ENCODE assay signal across 10 cellular contexts in genomic region chr7:55254242-55254595, GRCh38.
DNase-seq lines count a peak whose midpoint lies in the region; ATAC-seq and TF ChIP-seq lines count a peak whose summit lies in the region.
"Had no signal": no experiment of that assay in that cellular context is flagged by ENCODE, and none has a peak within 500 bp of the region (broad histone marks: within the 10 kb centered on the region; RNA-seq: fewer than 3 reads in every experiment).

No MANE protein-coding gene starts in this region.

- H3K4me3 ChIP-seq in astrocyte of the spinal cord (ENCODE audit: low read depth, low read length), result peak overlapping the region; percentile 49
- peak overlapping the region; percentile 68 to 71 (median 68) for H3K4me3 ChIP-seq in right lobe of liver

- no peak overlapping the region for H3K27ac ChIP-seq in right lobe of liver

- TF ChIP-seq POLR2A in right lobe of liver (IDR thresholded peaks at IDR 0.05), result no peak

- no peaks in the 10 kb centered on the region for H3K36me3 ChIP-seq in right lobe of liver
- H3K36me3 ChIP-seq: HAP-1 had no signal

- H3K36me3 Mint-ChIP-seq in activated naive CD4-positive, alpha-beta T cell treated with anti-CD3 and anti-CD28 coated beads, Interleukin-2, amount 50 U/mL, for 24 hours, result no peaks in the 10 kb centered on the region
- no peaks in the 10 kb centered on the region for H3K36me3 Mint-ChIP-seq in type B pancreatic cell

- peaks cover 0 to 10% (median 3%) of the 10 kb centered on the region in 4 donors for H3K4me1 ChIP-seq in right lobe of liver

- intact Hi-C loops in right lobe of liver (cut with DNase I), result loop anchor here (5.0 kb wide), 2 partner anchors 467 to 477 kb away; no protein-coding TSS in a partner anchor

- peaks cover 36% of the 10 kb centered on the region for H3K27me3 Mint-ChIP-seq in activated naive CD4-positive, alpha-beta T cell treated with anti-CD3 and anti-CD28 coated beads, Interleukin-2, amount 50 U/mL, for 24 hours
- peaks cover 53% of the 10 kb centered on the region for H3K27me3 Mint-ChIP-seq in type B pancreatic cell

- H3K9me3 Mint-ChIP-seq in activated naive CD4-positive, alpha-beta T cell treated with anti-CD3 and anti-CD28 coated beads, Interleukin-2, amount 50 U/mL, for 24 hours, result no peaks in the 10 kb centered on the region
- peaks cover 5% of the 10 kb centered on the region for H3K9me3 Mint-ChIP-seq in type B pancreatic cell

- H3K4me1 Mint-ChIP-seq in activated naive CD4-positive, alpha-beta T cell treated with anti-CD3 and anti-CD28 coated beads, Interleukin-2, amount 50 U/mL, for 24 hours, result peaks cover 14% of the 10 kb centered on the region
- H3K4me1 Mint-ChIP-seq in type B pancreatic cell (ENCODE audit: unreplicated experiment), result peaks cover 4% of the 10 kb centered on the region

- no peak overlapping the region for H3K27ac Mint-ChIP-seq in activated naive CD4-positive, alpha-beta T cell treated with anti-CD3 and anti-CD28 coated beads, Interleukin-2, amount 50 U/mL, for 24 hours
- H3K27ac Mint-ChIP-seq in type B pancreatic cell, result peak overlapping the region; percentile 31

- H3K27me3 ChIP-seq in right lobe of liver, result no peaks in the 10 kb centered on the region

- H3K9me3 ChIP-seq in right lobe of liver, result no peaks in the 10 kb centered on the region
- H3K9me3 ChIP-seq: HAP-1 had no signal

- in situ Hi-C loops in astrocyte of the spinal cord (cut with HindIII; ENCODE audit: low sequenced_read_pairs), result no loop called here

- peak overlapping the region; percentile 42 for H3K4me3 Mint-ChIP-seq in activated naive CD4-positive, alpha-beta T cell treated with anti-CD3 and anti-CD28 coated beads, Interleukin-2, amount 50 U/mL, for 24 hours
- peak overlapping the region; percentile 83 for H3K4me3 Mint-ChIP-seq in type B pancreatic cell

- ATAC-seq in right lobe of liver (peak in 3 of 4 donors; percentile 3 to 15 (median 12)), GM18498 (IDR thresholded peaks at IDR 0.05; ENCODE audit: unreplicated experiment) (no peak)

- no peak for DNase-seq in activated naive CD4-positive, alpha-beta T cell treated with anti-CD3 and anti-CD28 coated beads, Interleukin-2, amount 50 U/mL, for 16 hours
- DNase-seq in astrocyte of the spinal cord (ENCODE audit: low read depth, low spot score) (no peak), right lobe of liver (peak in 2 of 3 donors; percentile 32 to 42), type B pancreatic cell (ENCODE audit: extremely low spot score, unreplicated experiment) (peak; percentile 42), OCI-M2 (lab: John Stamatoyannopoulos, UW; ENCODE audit: unreplicated experiment) (no peak), NCI-H2081 (lab: John Stamatoyannopoulos, UW) (no peak)
- DNase-seq: DND-41 had no signal

- TF ChIP-seq CTCF in astrocyte of the spinal cord (IDR thresholded peaks at IDR 0.05; ENCODE audit: low read depth, low read length), result no peak
- no peak for TF ChIP-seq CTCF in right lobe of liver (IDR thresholded peaks at IDR 0.05)
- no peak for TF ChIP-seq CTCF in type B pancreatic cell (conservative IDR thresholded peaks at IDR 0.05)

- WGBS in right lobe of liver (ENCODE audit: insufficient coverage, low coverage, low lambda C conversion rate, missing lambda C conversion rate), result 28% methylated on average over 5 of the region's 21 CpGs

Comparison
In these comparisons a context has a peak if more than half of its experiments do, and no peak if none do; other contexts are left out.
1. DNase-seq: peak in right lobe of liver (2 of 3) and type B pancreatic cell (single experiment); none in activated naive CD4-positive, alpha-beta T cell treated with anti-CD3 and anti-CD28 coated beads, Interleukin-2, amount 50 U/mL, for 16 hours (single experiment), astrocyte of the spinal cord (single experiment), OCI-M2 (single experiment) and NCI-H2081 (0 of 2).